In genomic region chr10:17989908-17990767, GRCh38 we compare ENCODE assay signal across 10 cellular contexts. TPM values are rescaled to one million over a fixed set of nuclear protein-coding genes. Genes with fewer than 3 reads are reported as not detected.
DNase-seq lines count a peak whose midpoint lies in the region; ATAC-seq and TF ChIP-seq lines count a peak whose summit lies in the region.
"Had no signal": no experiment of that assay in that cellular context is flagged by ENCODE, and none has a peak within 500 bp of the region (broad histone marks: within the 10 kb centered on the region; RNA-seq: fewer than 3 reads in every experiment).

No MANE protein-coding gene starts in this region.

- H3K27ac Mint-ChIP-seq in activated naive CD4-positive, alpha-beta T cell treated with anti-CD3 and anti-CD28 coated beads, Interleukin-2, amount 10 ng/mL, durations not matched to agents 7 days and 5 days = no peak overlapping the region
- no peak overlapping the region for H3K27ac Mint-ChIP-seq in Caco-2 (ENCODE audit: unreplicated experiment)
- no peak overlapping the region for H3K27ac Mint-ChIP-seq in CD4-positive, alpha-beta memory T cell

- H3K9me3 ChIP-seq in osteoblast (ENCODE audit: low read depth, low read length) (no peaks in the 10 kb centered on the region), Caco-2 (no peaks in the 10 kb centered on the region)
- peaks cover 0 to 4% of the 10 kb centered on the region in 2 donors for H3K9me3 ChIP-seq in CD4-positive, alpha-beta memory T cell (ENCODE audit: control insufficient read depth in 1 of 2, low read length in 2 of 2)

- no peak overlapping the region for H2AFZ ChIP-seq in osteoblast (ENCODE audit: low read length)

- TF ChIP-seq CTCF in osteoblast (IDR thresholded peaks at IDR 0.05; ENCODE audit: extremely low read depth, low read depth, low read length) (no peak), Caco-2 (IDR thresholded peaks at IDR 0.05; ENCODE audit: insufficient read depth in 1 of 2, low read depth in 1 of 2, low read length in 1 of 2, severe bottlenecking in 1 of 2, unreplicated experiment in 1 of 2) (no peak)

- no peak overlapping the region for H3K4me2 ChIP-seq in osteoblast (ENCODE audit: insufficient read depth, low read length)

- H3K4me3 Mint-ChIP-seq in activated naive CD4-positive, alpha-beta T cell treated with anti-CD3 and anti-CD28 coated beads, Interleukin-2, amount 10 ng/mL, durations not matched to agents 7 days and 5 days = no peak overlapping the region
- no peak overlapping the region for H3K4me3 Mint-ChIP-seq in Caco-2 (ENCODE audit: unreplicated experiment)
- H3K4me3 Mint-ChIP-seq in CD4-positive, alpha-beta memory T cell = no peak overlapping the region

- no peaks in the 10 kb centered on the region for H3K9me3 Mint-ChIP-seq in activated naive CD4-positive, alpha-beta T cell treated with anti-CD3 and anti-CD28 coated beads, Interleukin-2, amount 10 ng/mL, durations not matched to agents 7 days and 5 days
- no peaks in the 10 kb centered on the region for H3K9me3 Mint-ChIP-seq in Caco-2 (ENCODE audit: unreplicated experiment)
- peaks cover 0 to 8% (median 2%) of the 10 kb centered on the region in 8 donors for H3K9me3 Mint-ChIP-seq in CD4-positive, alpha-beta memory T cell

- H3K4me1 ChIP-seq in osteoblast (ENCODE audit: insufficient read depth, low read length) (peaks cover 10% of the 10 kb centered on the region), Caco-2 (no peaks in the 10 kb centered on the region)
- no peaks in the 10 kb centered on the region for H3K4me1 ChIP-seq in CD4-positive, alpha-beta memory T cell (ENCODE audit: insufficient read depth, low read length)

- peak; percentile 92 for DNase-seq in RKO (ENCODE audit: low spot score)
- DNase-seq in osteoblast (ENCODE audit: insufficient read length, low spot score, missing footprints) = peak; percentile 72
- DNase-seq in activated naive CD4-positive, alpha-beta T cell treated with anti-CD3 and anti-CD28 coated beads, Interleukin-2, amount 10 ng/mL, durations not matched to agents 7 days and 5 days = no peak
- DNase-seq in Caco-2 = no peak
- no peak for DNase-seq in NK-92 treated with Interleukin-12 subunit alpha and Interleukin-12 subunit beta, amount 100 ng/mL, for 24 hours (lab: John Stamatoyannopoulos, UW)
- no peak for DNase-seq in CD4-positive, alpha-beta memory T cell

- no peaks in the 10 kb centered on the region for H4K20me1 ChIP-seq in osteoblast (ENCODE audit: insufficient read depth, low read length)

- no peak overlapping the region for H3K27ac ChIP-seq in osteoblast (ENCODE audit: low read depth, low read length)
- no peak overlapping the region for H3K27ac ChIP-seq in CD4-positive, alpha-beta memory T cell (ENCODE audit: low read depth, low read length)

- peak; percentile 93 for ATAC-seq in GM18868 (IDR thresholded peaks at IDR 0.05; ENCODE audit: unreplicated experiment)
- ATAC-seq in HG02970 (IDR thresholded peaks at IDR 0.05; ENCODE audit: low FRiP score, unreplicated experiment) = peak; percentile 69

- no peaks in the 10 kb centered on the region for H3K36me3 ChIP-seq in osteoblast (ENCODE audit: insufficient read depth, low read length)
- no peaks in the 10 kb centered on the region for H3K36me3 ChIP-seq in Caco-2 (ENCODE audit: control insufficient read depth, insufficient read depth, low read length)
- no peaks in the 10 kb centered on the region for H3K36me3 ChIP-seq in CD4-positive, alpha-beta memory T cell (ENCODE audit: insufficient read depth, low read length)

- no TSS peak for BruUV-seq in Caco-2 (replicated peaks; lab: Mats Ljungman, UMichigan)

- no peaks in the 10 kb centered on the region for H3K27me3 ChIP-seq in osteoblast (ENCODE audit: insufficient read depth, low read length)
- no peaks in the 10 kb centered on the region for H3K27me3 ChIP-seq in Caco-2 (replicated peaks; ENCODE audit: control insufficient read depth, insufficient read depth, low read length)
- H3K27me3 ChIP-seq in CD4-positive, alpha-beta memory T cell (ENCODE audit: insufficient read depth, low read length) = no peaks in the 10 kb centered on the region

- POLR2A ChIA-PET in Caco-2 (lab: Charles Lee) = no interaction called here
- POLR2A ChIA-PET in CD4-positive, alpha-beta memory T cell (lab: Charles Lee; ENCODE audit: partially characterized antibody) = no interaction called here

- no peaks in the 10 kb centered on the region for H3K27me3 Mint-ChIP-seq in activated naive CD4-positive, alpha-beta T cell treated with anti-CD3 and anti-CD28 coated beads, Interleukin-2, amount 10 ng/mL, durations not matched to agents 7 days and 5 days
- H3K27me3 Mint-ChIP-seq in Caco-2 (ENCODE audit: insufficient read depth, unreplicated experiment) = no peaks in the 10 kb centered on the region
- H3K27me3 Mint-ChIP-seq in CD4-positive, alpha-beta memory T cell = peaks cover 1% of the 10 kb centered on the region in 2 donors

- H3K79me2 ChIP-seq in osteoblast (ENCODE audit: insufficient read depth, low read length) = no peaks in the 10 kb centered on the region

- CTCF ChIA-PET in activated naive CD4-positive, alpha-beta T cell treated with anti-CD3 and anti-CD28 coated beads, Interleukin-2, amount 10 ng/mL, durations not matched to agents 7 days and 5 days (lab: Charles Lee) = no interaction called here
- CTCF ChIA-PET in Caco-2 (lab: Charles Lee) = no interaction called here
- CTCF ChIA-PET in CD4-positive, alpha-beta memory T cell (lab: Charles Lee; ENCODE audit: partially characterized antibody) = no interaction called here

- intact Hi-C loops in Caco-2 (cut with micrococcal nuclease; ENCODE audit: unreplicated experiment) = no loop called here
- intact Hi-C loops in CD4-positive, alpha-beta memory T cell (cut with micrococcal nuclease) = no loop called here

- H3K36me3 Mint-ChIP-seq in activated naive CD4-positive, alpha-beta T cell treated with anti-CD3 and anti-CD28 coated beads, Interleukin-2, amount 10 ng/mL, durations not matched to agents 7 days and 5 days = no peaks in the 10 kb centered on the region
- H3K36me3 Mint-ChIP-seq in Caco-2 (ENCODE audit: insufficient read depth, unreplicated experiment) = no peaks in the 10 kb centered on the region
- H3K36me3 Mint-ChIP-seq in CD4-positive, alpha-beta memory T cell = no peaks in the 10 kb centered on the region

- H3K4me3 ChIP-seq in osteoblast (ENCODE audit: insufficient read depth, low read length) (no peak overlapping the region), Caco-2 (ENCODE audit: low read depth, low read length) (no peak overlapping the region)
- H3K4me3 ChIP-seq in CD4-positive, alpha-beta memory T cell (ENCODE audit: low read length in 2 of 2) = no peak overlapping the region

- H3K4me1 Mint-ChIP-seq in activated naive CD4-positive, alpha-beta T cell treated with anti-CD3 and anti-CD28 coated beads, Interleukin-2, amount 10 ng/mL, durations not matched to agents 7 days and 5 days = no peaks in the 10 kb centered on the region
- no peaks in the 10 kb centered on the region for H3K4me1 Mint-ChIP-seq in Caco-2 (ENCODE audit: low read depth, unreplicated experiment)
- no peaks in the 10 kb centered on the region for H3K4me1 Mint-ChIP-seq in CD4-positive, alpha-beta memory T cell

RNA-seq across cellular contexts. Expression of gene SLC39A12, which starts 38.4 kb away (rescaled TPM):
- total RNA-seq in osteoblast (not detected in 2 replicates), Caco-2 (2022) (not detected in 2 replicates)
- not detected for total RNA-seq in CD4-positive, alpha-beta memory T cell
- polyA plus RNA-seq in CD4-positive, alpha-beta memory T cell = not detected
- total RNA-seq: mononuclear cell, urinary bladder had no signal

Comparison
In these comparisons a context has a peak if more than half of its experiments do, and no peak if none do; other contexts are left out.
1. DNase-seq: peak in RKO (single experiment) and osteoblast (single experiment); none in activated naive CD4-positive, alpha-beta T cell treated with anti-CD3 and anti-CD28 coated beads, Interleukin-2, amount 10 ng/mL, durations not matched to agents 7 days and 5 days (single experiment), Caco-2 (0 of 2), NK-92 treated with Interleukin-12 subunit alpha and Interleukin-12 subunit beta, amount 100 ng/mL, for 24 hours (single experiment) and CD4-positive, alpha-beta memory T cell (0 of 5).